ENCODE assay signal across 1 cellular context in the genomic region with DNA sequence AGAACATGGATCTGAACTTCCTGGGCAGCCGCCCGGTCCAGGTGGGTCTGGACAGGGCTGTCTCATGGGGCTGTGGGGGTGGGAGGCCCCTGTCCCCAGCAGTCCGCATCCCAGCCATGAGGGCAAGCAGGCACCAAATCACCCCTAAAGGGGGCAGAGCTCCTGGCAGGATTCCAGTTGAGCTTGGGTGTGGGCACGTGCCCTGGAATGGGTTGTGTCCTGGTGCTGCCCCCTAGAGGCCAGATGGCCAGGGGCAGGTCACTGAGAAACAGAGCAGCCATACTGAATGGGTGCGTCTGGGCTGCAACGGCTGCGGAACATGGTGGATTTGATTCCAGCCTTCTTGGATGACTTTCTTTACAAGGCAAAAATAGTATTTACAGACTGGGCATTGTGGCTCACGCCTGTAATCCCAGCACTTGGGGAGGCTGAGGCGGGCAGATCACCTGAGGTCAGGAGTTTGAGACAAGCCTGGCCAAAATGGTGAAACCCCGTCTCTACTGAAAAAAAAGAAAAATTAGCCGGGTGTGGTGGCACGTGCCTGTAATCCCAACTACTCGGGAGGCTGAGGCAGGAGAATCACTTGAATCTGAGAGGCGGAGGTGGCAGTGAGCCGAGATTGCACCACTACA.
TF ChIP-seq lines count a peak whose summit lies in the region.

No MANE protein-coding gene starts in this region.

TF ChIP-seq in WTC11, 78 proteins besides CTCF, POLR2A, EP300 and RAD21 (continued from another document):
- TF ChIP-seq, protein P1, sequence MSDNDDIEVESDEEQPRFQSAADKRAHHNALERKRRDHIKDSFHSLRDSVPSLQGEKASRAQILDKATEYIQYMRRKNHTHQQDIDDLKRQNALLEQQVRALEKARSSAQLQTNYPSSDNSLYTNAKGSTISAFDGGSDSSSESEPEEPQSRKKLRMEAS (CRISPR knock-in tag; IDR thresholded peaks at IDR 0.05), result peak; percentile 71; the same call in 1 of the 2 replicates
- 0 out of 2 replicates have a peak, but pooled peaks have one; percentile 63 for TF ChIP-seq ZNF416 (CRISPR knock-in tag; IDR thresholded peaks at IDR 0.05)
- TF ChIP-seq, protein P2, sequence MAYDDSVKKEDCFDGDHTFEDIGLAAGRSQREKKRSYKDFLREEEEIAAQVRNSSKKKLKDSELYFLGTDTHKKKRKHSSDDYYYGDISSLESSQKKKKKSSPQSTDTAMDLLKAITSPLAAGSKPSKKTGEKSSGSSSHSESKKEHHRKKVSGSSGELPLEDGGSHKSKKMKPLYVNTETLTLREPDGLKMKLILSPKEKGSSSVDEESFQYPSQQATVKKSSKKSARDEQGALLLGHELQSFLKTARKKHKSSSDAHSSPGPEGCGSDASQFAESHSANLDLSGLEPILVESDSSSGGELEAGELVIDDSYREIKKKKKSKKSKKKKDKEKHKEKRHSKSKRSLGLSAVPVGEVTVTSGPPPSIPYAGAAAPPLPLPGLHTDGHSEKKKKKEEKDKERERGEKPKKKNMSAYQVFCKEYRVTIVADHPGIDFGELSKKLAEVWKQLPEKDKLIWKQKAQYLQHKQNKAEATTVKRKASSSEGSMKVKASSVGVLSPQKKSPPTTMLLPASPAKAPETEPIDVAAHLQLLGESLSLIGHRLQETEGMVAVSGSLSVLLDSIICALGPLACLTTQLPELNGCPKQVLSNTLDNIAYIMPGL (CRISPR knock-in tag; IDR thresholded peaks at IDR 0.05), result peak; percentile 37; the same call in 1 of the 2 replicates
